14 cellular contexts compared by ENCODE assay signal in the genomic region with DNA sequence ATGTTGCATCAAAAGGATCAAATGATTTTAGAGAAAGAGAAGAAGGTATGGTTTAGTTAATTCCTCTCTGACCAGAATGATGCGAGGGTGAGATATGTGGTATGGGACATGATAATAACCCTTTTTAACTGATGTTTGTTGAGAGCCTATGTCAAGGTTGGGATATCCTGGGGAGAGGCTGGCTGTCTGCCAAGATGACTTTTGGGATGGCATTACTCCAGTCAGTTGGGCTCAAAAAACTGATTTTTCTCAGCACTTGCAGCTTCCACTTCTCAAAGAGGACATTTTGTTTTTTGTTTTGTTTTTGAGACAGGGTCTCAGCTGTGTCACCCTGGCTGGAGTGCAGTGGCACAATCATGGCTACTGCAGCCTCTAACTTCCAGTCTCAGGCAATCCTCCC. TPM values are rescaled to one million over a fixed set of nuclear protein-coding genes. Genes with fewer than 3 reads are reported as not detected.
DNase-seq lines count a peak whose midpoint lies in the region; ATAC-seq and TF ChIP-seq lines count a peak whose summit lies in the region.
"Had no signal": no experiment of that assay in that cellular context is flagged by ENCODE, and none has a peak within 500 bp of the region (broad histone marks: within the 10 kb centered on the region; RNA-seq: fewer than 3 reads in every experiment).

No MANE protein-coding gene starts in this region.

- CTCF ChIA-PET in OCI-LY7 (lab: Charles Lee; ENCODE audit: unreplicated experiment) = interaction anchor here (0.6 kb wide), 1 partner anchor 336 kb away, joined by 3 read pairs; no protein-coding TSS in a partner anchor

- no peak overlapping the region for H2AFZ ChIP-seq in OCI-LY7 (ENCODE audit: low read length)

- H3K27ac ChIP-seq in C4-2B (peak overlapping the region; percentile 21; the same call in 1 of the 2 replicates), dorsolateral prefrontal cortex (peak overlapping the region in 54 of 59 donors; percentile 3 to 80 (median 58)), OCI-LY7 (ENCODE audit: low read depth, low read length, poor library complexity, severe bottlenecking) (no peak overlapping the region)

- intact Hi-C loops in dorsolateral prefrontal cortex (cut with DNase I) (no loop called here), sciatic nerve (cut with DNase I) (no loop called here), OCI-LY7 (cut with micrococcal nuclease; ENCODE audit: unreplicated experiment) (no loop called here)

- H3K27me3 ChIP-seq in dorsolateral prefrontal cortex = no peaks in the 10 kb centered on the region
- H3K27me3 ChIP-seq: BE2C had no signal

- no peaks in the 10 kb centered on the region for H3K79me2 ChIP-seq in OCI-LY7 (ENCODE audit: insufficient read depth, low read depth, low read length)

- DNase-seq in NCI-H2227 (lab: John Stamatoyannopoulos, UW; ENCODE audit: unreplicated experiment) (peak; percentile 34), dorsolateral prefrontal cortex (peak in 1 of 10 donors; percentile 14), sciatic nerve (ENCODE audit: low spot score) (no peak), OCI-LY7 (ENCODE audit: low spot score) (no peak), T1000 (lab: John Stamatoyannopoulos, UW) (no peak)
- DNase-seq: BE2C, H7, NCI-H146, NCI-H345, NCI-H526 treated with DMSO at 0.1 percent for 48 hours, PC-3 had no signal

- peaks cover 7% of the 10 kb centered on the region for H3K4me1 ChIP-seq in OCI-LY7 (ENCODE audit: insufficient read depth, low read length, poor library complexity, severe bottlenecking)
- H3K4me1 ChIP-seq: BE2C had no signal

- no peak overlapping the region for H3K4me3 ChIP-seq in dorsolateral prefrontal cortex
- no peak overlapping the region for H3K4me3 ChIP-seq in OCI-LY7 (ENCODE audit: low read depth, low read length, poor library complexity, severe bottlenecking)

- H3K9me3 ChIP-seq in OCI-LY7 (ENCODE audit: low read length) = no peaks in the 10 kb centered on the region
- H3K9me3 ChIP-seq: BE2C had no signal

- no TSS peak for BruUV-seq in OCI-LY7 (replicated peaks; lab: Mats Ljungman, UMichigan)

- no peaks in the 10 kb centered on the region for H3K9me2 ChIP-seq in OCI-LY7 (ENCODE audit: insufficient read depth, low read length)

- POLR2A ChIA-PET in OCI-LY7 (lab: Charles Lee) = interaction anchor here (0.5 to 1.1 kb wide), 3 partner anchors 13 to 48 kb away, joined by 3 to 5 read pairs (median 4); no protein-coding TSS in a partner anchor

- H3K4me2 ChIP-seq in OCI-LY7 (ENCODE audit: low read length) = no peak overlapping the region

- TF ChIP-seq CTCF in C4-2B (conservative IDR thresholded peaks at IDR 0.05) = no peak
- TF ChIP-seq CTCF in dorsolateral prefrontal cortex (IDR thresholded peaks at IDR 0.05 in 54 of 56, conservative IDR thresholded peaks at IDR 0.05 in 2 of 56; ENCODE audit: low read depth in 1 of 56, partially characterized antibody in 56 of 56) = no peak
- no peak for TF ChIP-seq CTCF in OCI-LY7 (conservative IDR thresholded peaks at IDR 0.05; ENCODE audit: low read length)

- H4K20me1 ChIP-seq in OCI-LY7 (ENCODE audit: insufficient read depth, low read length) = no peaks in the 10 kb centered on the region

- ATAC-seq in sciatic nerve = peak; percentile 27
- ATAC-seq in GM18511 (IDR thresholded peaks at IDR 0.05; ENCODE audit: unreplicated experiment) = no peak
- ATAC-seq: CD8-positive, alpha-beta T cell; PC-3 had no signal

- peaks cover 62% of the 10 kb centered on the region for H3K36me3 ChIP-seq in OCI-LY7 (ENCODE audit: insufficient read depth, low read length)
- H3K36me3 ChIP-seq: BE2C had no signal

RNA-seq across cellular contexts. Expression of a gene that starts 17.7 kb away (rescaled TPM):
- total RNA-seq in dorsolateral prefrontal cortex (100 to 1,000 TPM in 21 of 120 experiments, 10 to 100 TPM in 99; 52.3 to 114 (median 91.1) TPM), sciatic nerve (72.2 TPM), OCI-LY7 (2022) (29.7 and 30.1 TPM in 2 replicates)
- 17.2 and 19.8 TPM in 2 replicates for total RNA-seq in OCI-LY7 (2014; rRNA removed; shearing (Covaris generic))

RNA-seq across cellular contexts. Expression of a gene that starts 29.5 kb away (rescaled TPM):
- 10 to 100 TPM in 117 of 120 experiments, 1 to 10 TPM in 3; 8.3 to 24.0 (median 15.8) TPM for total RNA-seq in dorsolateral prefrontal cortex
- total RNA-seq in sciatic nerve = 18.3 TPM
- 18.6 and 24.6 TPM in 2 replicates for total RNA-seq in OCI-LY7 (2014; rRNA removed; shearing (Covaris generic))
- 16.3 and 19.6 TPM in 2 replicates for total RNA-seq in OCI-LY7 (2022)
